Comparison of ENCODE assay signal across 8 cellular contexts in the genomic region with DNA sequence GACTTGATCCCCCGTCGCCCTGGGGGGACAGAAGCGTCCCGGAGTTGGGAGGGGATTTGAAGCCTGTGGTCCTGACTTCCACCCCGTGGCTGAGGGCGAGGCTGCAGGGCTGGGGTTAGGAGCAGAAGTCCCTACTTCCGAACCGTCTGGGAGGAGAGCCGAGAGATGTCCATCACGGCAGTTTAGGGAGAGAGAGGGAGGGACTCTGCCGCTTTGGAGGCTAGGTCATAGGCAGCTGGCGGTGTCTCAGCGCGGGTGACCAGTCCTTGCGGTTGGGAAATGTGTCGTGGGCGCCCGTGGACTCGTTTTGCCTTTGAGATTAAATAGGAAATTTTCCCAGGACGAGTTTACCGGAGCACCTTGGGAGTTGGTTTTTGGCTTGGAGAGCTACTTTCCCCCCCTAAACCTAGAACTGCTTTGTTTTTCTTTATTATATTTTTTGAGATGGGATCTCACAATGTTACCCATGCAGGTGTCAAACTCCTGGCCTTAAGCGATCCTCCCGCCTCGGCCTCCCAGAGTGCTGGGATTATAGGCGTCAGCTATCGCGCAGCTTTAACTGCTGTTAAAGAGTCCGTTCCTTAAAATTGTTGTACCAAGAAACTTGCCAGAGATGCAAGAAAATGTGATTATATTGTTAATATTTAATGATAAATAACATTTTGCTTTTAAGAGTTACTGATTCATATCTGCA. TPM values are rescaled to one million over a fixed set of nuclear protein-coding genes. Genes with fewer than 3 reads are reported as not detected.
DNase-seq lines count a peak whose midpoint lies in the region; ATAC-seq and TF ChIP-seq lines count a peak whose summit lies in the region.
"Not testable (repeated sequence)": the region's sequence is repeated elsewhere in the genome, so short reads cannot be mapped to it uniquely, and the experiment has no call there.

No MANE protein-coding gene starts in this region.

- H3K27ac ChIP-seq in hepatocyte, result peak overlapping the region; percentile 99
- peak overlapping the region; percentile 98 for H3K27ac ChIP-seq in neural progenitor cell
- peak overlapping the region; percentile 97 to 98 for H3K27ac ChIP-seq in uterus

- peak overlapping the region; percentile 81 for H3K9ac ChIP-seq in neural progenitor cell

- not testable (repeated sequence) for H3K9me3 ChIP-seq in hepatocyte (ENCODE audit: low read depth); neural progenitor cell (ENCODE audit: low read depth); uterus

- not testable (repeated sequence) for H3K27me3 ChIP-seq in hepatocyte, neural progenitor cell, uterus

- TF ChIP-seq POLR2A in uterus (IDR thresholded peaks at IDR 0.05), result not testable (repeated sequence)

- H3K27me3 Mint-ChIP-seq in neural progenitor cell (ENCODE audit: insufficient read depth, low read depth), result not testable (repeated sequence)

- peaks cover 21% of the 10 kb centered on the region for H3F3A ChIP-seq in neural progenitor cell (ENCODE audit: low read depth)

- not testable (repeated sequence) for H3K36me3 ChIP-seq in hepatocyte (replicated peaks; ENCODE audit: insufficient read depth, low read depth); neural progenitor cell; uterus

- peaks cover 14% of the 10 kb centered on the region for H3K4me1 Mint-ChIP-seq in neural progenitor cell

- H3K27ac Mint-ChIP-seq in neural progenitor cell, result peak overlapping the region; percentile 79

- H3K9me2 ChIP-seq in hepatocyte (replicated peaks; ENCODE audit: insufficient read depth), result not testable (repeated sequence)

- H2AFZ ChIP-seq in hepatocyte, result peak overlapping the region; percentile 24
- H2AFZ ChIP-seq in neural progenitor cell (replicated peaks), result not testable (repeated sequence)

- H3K4me2 ChIP-seq in hepatocyte, result peak overlapping the region; percentile 90
- peak overlapping the region; percentile 84 for H3K4me2 ChIP-seq in neural progenitor cell

- 12% methylated on average over 28 of the region's 28 CpGs for WGBS in hepatocyte (ENCODE audit: low lambda C conversion rate, missing lambda C conversion rate)

- H3K36me3 Mint-ChIP-seq in neural progenitor cell, result not testable (repeated sequence)

- peak; percentile 9 for ATAC-seq in HG02678 (IDR thresholded peaks at IDR 0.05; ENCODE audit: unreplicated experiment)

- H3K9me3 Mint-ChIP-seq in neural progenitor cell, result not testable (repeated sequence)

- intact Hi-C loops in uterus (cut with DNase I; ENCODE audit: low total_unique reads), result not testable (repeated sequence)

- H4K20me1 ChIP-seq in hepatocyte (ENCODE audit: insufficient read depth, poor library complexity, severe bottlenecking), result not testable (repeated sequence)
- peaks cover 32% of the 10 kb centered on the region for H4K20me1 ChIP-seq in neural progenitor cell (ENCODE audit: low read depth)

- not testable (repeated sequence) for H3K4me1 ChIP-seq in hepatocyte (ENCODE audit: insufficient read depth); neural progenitor cell
- peaks cover 0 to 15% of the 10 kb centered on the region in 2 donors for H3K4me1 ChIP-seq in uterus

- H3K4me3 Mint-ChIP-seq in neural progenitor cell, result peak overlapping the region; percentile 96

- H3K4me3 ChIP-seq in choroid plexus epithelial cell (ENCODE audit: low read depth, low read length) (peak overlapping the region; percentile 85), hepatocyte (peak overlapping the region; percentile 94), neural progenitor cell (peak overlapping the region; percentile 88), uterus (peak overlapping the region; percentile 67 to 85)

- peaks cover 59% of the 10 kb centered on the region for H3K79me2 ChIP-seq in hepatocyte
- H3K79me2 ChIP-seq in neural progenitor cell (ENCODE audit: low read depth), result peaks cover 65% of the 10 kb centered on the region

- peak; percentile 3 for DNase-seq in GM04503 (ENCODE audit: low read depth)
- peak; percentile 41 for DNase-seq in NCI-H146 (lab: John Stamatoyannopoulos, UW)
- peak; percentile 35 for DNase-seq in activated CD4-positive, alpha-beta T cell treated with anti-CD3 and anti-CD28 coated beads for 48 hours
- DNase-seq in choroid plexus epithelial cell (ENCODE audit: low read depth), result peak; percentile 48
- DNase-seq in hepatocyte (ENCODE audit: low spot score), result peak; percentile 63
- peak; percentile 12 for DNase-seq in neural progenitor cell (ENCODE audit: low spot score)
- peak; percentile 49 to 50 for DNase-seq in uterus

- peak; percentile 20 for TF ChIP-seq CTCF in choroid plexus epithelial cell (conservative IDR thresholded peaks at IDR 0.05; ENCODE audit: low read depth, low read length)
- not testable (repeated sequence) for TF ChIP-seq CTCF in hepatocyte (IDR thresholded peaks at IDR 0.05; ENCODE audit: poor library complexity); neural progenitor cell (IDR thresholded peaks at IDR 0.05)
- TF ChIP-seq CTCF in uterus (IDR thresholded peaks at IDR 0.05), result peak in 1 of 4 experiments; percentile 18

RNA-seq across cellular contexts. Expression of gene KCTD7, which starts 26.6 kb away (rescaled TPM):
- total RNA-seq in hepatocyte (9.4 and 15.9 TPM in 2 replicates), neural progenitor cell (ENCODE audit: low replicate concordance) (9.2 and 18.8 TPM in 2 replicates), uterus (10 to 100 TPM in 3 of 4 donors, 1 to 10 TPM in 1; 8.7 to 23.5 (median 17.8) TPM)
- 6.9 and 7.2 TPM in 2 replicates for polyA plus RNA-seq in hepatocyte

Comparison
In these comparisons a context has a peak if more than half of its experiments do, and no peak if none do; other contexts are left out.
1. Peak in every context shown above with its lines: DNase-seq, ATAC-seq, H3K4me3 ChIP-seq and H3K27ac ChIP-seq.
2. DNase-seq: peak in every context shown above with its lines; median percentile 63 in hepatocyte; 50 in uterus; 48 in choroid plexus epithelial cell; 41 in NCI-H146; 35 in activated CD4-positive, alpha-beta T cell treated with anti-CD3 and anti-CD28 coated beads for 48 hours; 12 in neural progenitor cell; 3 in GM04503.